ENCODE assay signal across 27 cellular contexts in the genomic region with DNA sequence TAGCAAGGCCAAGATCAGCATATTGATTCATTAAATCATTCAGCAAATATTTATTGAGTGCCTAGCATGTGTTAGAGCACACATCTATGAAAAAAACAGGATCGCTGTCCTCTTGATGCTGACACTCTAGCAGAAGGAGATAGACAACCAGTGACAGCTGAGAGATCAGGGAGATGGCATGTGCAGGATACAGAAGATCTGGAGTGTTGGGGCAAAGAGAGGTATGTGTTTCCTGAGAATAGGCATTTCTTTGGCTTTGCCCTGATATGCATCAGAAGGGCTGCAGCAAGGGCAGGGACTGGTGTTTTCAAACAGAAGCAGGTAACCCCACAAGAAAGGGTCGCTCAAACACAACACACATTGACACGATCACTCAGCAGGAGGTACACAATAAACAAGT.
"Had no signal": no experiment of that assay in that cellular context is flagged by ENCODE, and none has a peak within 500 bp of the region (broad histone marks: within the 10 kb centered on the region; RNA-seq: fewer than 3 reads in every experiment).

No MANE protein-coding gene starts in this region.

- H3K9me3 ChIP-seq: colonic mucosa, esophagus muscularis mucosa, esophagus squamous epithelium, gastrocnemius medialis, gastroesophageal sphincter had no signal

- FAIRE-seq: colon, endometrium, endothelial cell of umbilical vein, frontal cortex had no signal

- H3K4me1 ChIP-seq: colonic mucosa, esophagus muscularis mucosa, gastrocnemius medialis, gastroesophageal sphincter, heart left ventricle, heart right ventricle had no signal

- H3K27ac ChIP-seq: colonic mucosa, coronary artery, dorsolateral prefrontal cortex, epithelial cell of prostate, esophagus muscularis mucosa, esophagus squamous epithelium, foreskin keratinocyte, gastrocnemius medialis, gastroesophageal sphincter, heart left ventricle, heart right ventricle had no signal

- DNase-seq: colonic mucosa; cortex of kidney; dermis blood vessel endothelial cell; dorsolateral prefrontal cortex; effector CD4-positive, alpha-beta T cell; effector CD8-positive, alpha-beta T cell; effector memory CD4-positive, alpha-beta T cell; effector memory CD8-positive, alpha-beta T cell; endodermal cell; erythroblast; esophagus squamous epithelium; foreskin fibroblast; foreskin keratinocyte; foreskin melanocyte; gastrocnemius medialis; glutamatergic neuron; head of caudate nucleus; heart left ventricle; heart right ventricle had no signal

- H3K4me3 ChIP-seq: colonic mucosa, coronary artery, dorsolateral prefrontal cortex, esophagus muscularis mucosa, esophagus squamous epithelium, gastrocnemius medialis, gastroesophageal sphincter, heart left ventricle, heart right ventricle had no signal

- H3K27me3 ChIP-seq: colonic mucosa, dorsolateral prefrontal cortex, esophagus muscularis mucosa, esophagus squamous epithelium, foreskin keratinocyte, gastrocnemius medialis, gastroesophageal sphincter, heart left ventricle, heart right ventricle had no signal

- H3K36me3 ChIP-seq: colonic mucosa, esophagus muscularis mucosa, esophagus squamous epithelium, gastrocnemius medialis, gastroesophageal sphincter, heart left ventricle, heart right ventricle had no signal
